Comparison of ENCODE assay signal across 1 cellular context in the genomic region with DNA sequence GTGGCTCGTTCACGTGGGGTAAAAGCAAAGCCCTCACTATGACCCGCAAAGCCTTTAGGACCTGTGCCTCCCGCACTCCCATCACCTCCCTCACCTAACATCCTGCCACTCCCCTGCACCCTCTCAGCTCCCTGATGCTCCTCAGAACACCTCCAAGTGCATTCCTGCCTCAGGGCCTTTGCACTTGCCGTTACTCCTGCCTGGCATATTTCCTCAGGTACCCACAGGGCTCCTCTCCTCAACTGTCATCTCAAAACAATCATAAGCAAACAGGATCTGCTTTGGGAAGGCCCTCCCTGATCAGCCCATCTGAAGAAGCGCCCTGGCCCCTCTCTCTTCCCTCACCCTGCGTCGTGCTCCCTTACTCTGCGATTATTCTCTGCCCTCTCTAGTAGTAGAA.
TF ChIP-seq lines count a peak whose summit lies in the region.

No MANE protein-coding gene starts in this region.

TF ChIP-seq in HEK293, 187 proteins besides CTCF, POLR2A, EP300 and RAD21:
- TF ChIP-seq BCL11A (tag by site-specific recombination; IDR thresholded peaks at IDR 0.05; ENCODE audit: low read depth) (no peak), MEIS1 (CRISPR knock-in tag; IDR thresholded peaks at IDR 0.05; ENCODE audit: borderline replicate concordance) (no peak), ZNF768 (tag by site-specific recombination; IDR thresholded peaks at IDR 0.05) (no peak), WT1 (tag by site-specific recombination; IDR thresholded peaks at IDR 0.05) (0 out of 2 replicates have a peak, but pooled peaks have one; percentile 18), ZNF2 (tag by site-specific recombination; IDR thresholded peaks at IDR 0.05) (no peak), ZNF623 (tag by site-specific recombination; IDR thresholded peaks at IDR 0.05) (peak; percentile 99)
